Comparison of ENCODE assay signal across 1 cellular context in the genomic region with DNA sequence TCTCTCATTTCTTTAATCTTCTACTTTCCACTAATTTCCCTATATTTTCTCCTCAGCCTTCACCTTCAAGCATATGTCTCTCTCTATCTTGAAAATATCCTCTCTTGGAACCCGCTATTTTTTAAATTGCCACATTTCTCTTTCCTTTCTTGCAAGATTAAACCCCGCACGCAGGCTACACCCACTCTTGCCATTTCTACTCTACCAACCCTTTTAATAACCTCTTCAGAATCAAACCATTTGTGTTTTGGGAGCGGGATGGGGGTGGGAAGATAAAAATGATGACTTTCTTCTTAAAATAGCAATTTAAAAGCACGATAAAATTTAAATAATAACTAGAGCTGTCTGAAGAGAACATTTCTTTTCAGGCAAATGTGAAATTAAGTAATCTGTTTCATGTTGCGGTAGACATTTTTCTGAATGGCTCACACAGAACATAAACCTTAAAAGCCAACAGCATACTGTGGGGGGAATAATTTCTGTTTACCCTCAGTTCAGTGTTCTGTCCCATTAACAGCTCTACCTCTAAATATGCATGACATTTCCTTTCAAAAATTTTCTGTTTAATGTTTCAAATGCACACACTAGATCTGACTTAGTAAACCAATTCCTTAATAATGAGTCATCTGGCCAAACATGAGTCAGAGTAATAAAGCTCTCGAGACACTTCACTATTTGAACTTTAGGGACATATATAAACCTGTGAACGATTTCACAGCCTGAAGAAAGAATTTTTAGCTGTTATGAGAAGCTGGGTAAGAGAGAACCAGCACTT.
TF ChIP-seq lines count a peak whose summit lies in the region.

No MANE protein-coding gene starts in this region.

TF ChIP-seq in IMR-90, 13 proteins besides CTCF, POLR2A, EP300 and RAD21:
- peak; percentile 83 for TF ChIP-seq BHLHE40 (IDR thresholded peaks at IDR 0.05; ENCODE audit: low read depth, low read length)
- TF ChIP-seq, protein P1, sequence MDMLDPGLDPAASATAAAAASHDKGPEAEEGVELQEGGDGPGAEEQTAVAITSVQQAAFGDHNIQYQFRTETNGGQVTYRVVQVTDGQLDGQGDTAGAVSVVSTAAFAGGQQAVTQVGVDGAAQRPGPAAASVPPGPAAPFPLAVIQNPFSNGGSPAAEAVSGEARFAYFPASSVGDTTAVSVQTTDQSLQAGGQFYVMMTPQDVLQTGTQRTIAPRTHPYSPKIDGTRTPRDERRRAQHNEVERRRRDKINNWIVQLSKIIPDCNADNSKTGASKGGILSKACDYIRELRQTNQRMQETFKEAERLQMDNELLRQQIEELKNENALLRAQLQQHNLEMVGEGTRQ (IDR thresholded peaks at IDR 0.05; ENCODE audit: low read depth, low read length) = no peak
- TF ChIP-seq CEBPB (IDR thresholded peaks at IDR 0.05; ENCODE audit: low read depth, low read length) = no peak
- TF ChIP-seq RCOR1 (IDR thresholded peaks at IDR 0.05; ENCODE audit: insufficient replicate concordance, low read length) = no peak
- no peak; the same call in 1 of the 2 replicates for TF ChIP-seq MAFK (IDR thresholded peaks at IDR 0.05; ENCODE audit: low read depth, low read length)
- peak; percentile 99 for TF ChIP-seq FOS (IDR thresholded peaks at IDR 0.05; ENCODE audit: low read depth, low read length)
